8 cellular contexts compared by ENCODE assay signal in genomic region chrX:38560776-38561125, GRCh38. TPM values are rescaled to one million over a fixed set of nuclear protein-coding genes. Genes with fewer than 3 reads are reported as not detected.
A peak's percentile ranks its signal among the peaks of the same experiment; 100 is the strongest.
DNase-seq lines count a peak whose midpoint lies in the region; ATAC-seq lines count a peak whose summit lies in the region.

No MANE protein-coding gene starts in this region.

- peak overlapping the region in 3 of 4 donors; percentile 10 to 64 (median 59) for H3K4me3 Mint-ChIP-seq in CD4-positive, CD25-positive, alpha-beta regulatory T cell
- peak overlapping the region; percentile 68 to 89 (median 78) for H3K4me3 Mint-ChIP-seq in IgD-negative memory B cell

- peak overlapping the region; percentile 11 for H3K4me2 ChIP-seq in neuronal stem cell (ENCODE audit: insufficient read depth, low read length, poor library complexity, severe bottlenecking)

- no peak for ATAC-seq in CD4-positive, CD25-positive, alpha-beta regulatory T cell (ENCODE audit: low read depth in 2 of 2)
- ATAC-seq in GM19395 (IDR thresholded peaks at IDR 0.05; ENCODE audit: unreplicated experiment), result no peak
- ATAC-seq in GM18517 (IDR thresholded peaks at IDR 0.05; ENCODE audit: unreplicated experiment), result no peak

- peaks cover 0 to 4% (median 0%) of the 10 kb centered on the region in 4 donors for H3K4me1 Mint-ChIP-seq in CD4-positive, CD25-positive, alpha-beta regulatory T cell
- H3K4me1 Mint-ChIP-seq in IgD-negative memory B cell, result peaks cover 0 to 4% (median 2%) of the 10 kb centered on the region in 3 donors

- H4K91ac ChIP-seq in neuronal stem cell (ENCODE audit: low read depth, low read length, poor library complexity), result no peak overlapping the region

- H2BK5ac ChIP-seq in neuronal stem cell (ENCODE audit: low read length), result no peak overlapping the region

- no peak overlapping the region for H3K27ac Mint-ChIP-seq in CD4-positive, CD25-positive, alpha-beta regulatory T cell
- H3K27ac Mint-ChIP-seq in IgD-negative memory B cell, result no peak overlapping the region

- H3K23ac ChIP-seq in neuronal stem cell (ENCODE audit: low read depth, low read length, poor library complexity), result no peak overlapping the region

- peak overlapping the region; percentile 64 for H3K18ac ChIP-seq in neuronal stem cell (ENCODE audit: low read length)

- no peaks in the 10 kb centered on the region for H3K36me3 Mint-ChIP-seq in CD4-positive, CD25-positive, alpha-beta regulatory T cell
- H3K36me3 Mint-ChIP-seq in IgD-negative memory B cell, result no peaks in the 10 kb centered on the region

- no peak for DNase-seq in CD4-positive, CD25-positive, alpha-beta regulatory T cell
- DNase-seq in neuronal stem cell (ENCODE audit: low spot score) (no peak), mucosa of gallbladder (ENCODE audit: low spot score) (no peak), NK-92 (lab: John Stamatoyannopoulos, UW; ENCODE audit: unreplicated experiment) (no peak)

- H2AK5ac ChIP-seq in neuronal stem cell (ENCODE audit: low read depth, low read length), result no peak overlapping the region

- peaks cover 8% of the 10 kb centered on the region for H3K4me1 ChIP-seq in CD4-positive, CD25-positive, alpha-beta regulatory T cell (ENCODE audit: control insufficient read depth, insufficient read depth, low read length, poor library complexity, severe bottlenecking)
- H3K4me1 ChIP-seq in duodenal mucosa (ENCODE audit: control insufficient read depth in 1 of 2, insufficient read depth in 2 of 2, low read length in 2 of 2) (peaks cover 0 to 4% of the 10 kb centered on the region in 2 donors), neuronal stem cell (ENCODE audit: control insufficient read depth in 2 of 2, insufficient read depth in 1 of 2, low read depth in 1 of 2, low read length in 2 of 2) (peaks cover 2% of the 10 kb centered on the region in 2 donors)

- no peaks in the 10 kb centered on the region for H3K36me3 ChIP-seq in CD4-positive, CD25-positive, alpha-beta regulatory T cell (ENCODE audit: control insufficient read depth, insufficient read depth, low read length)
- no peaks in the 10 kb centered on the region for H3K36me3 ChIP-seq in duodenal mucosa (ENCODE audit: control insufficient read depth in 1 of 2, insufficient read depth in 2 of 2, low read length in 2 of 2)
- H3K36me3 ChIP-seq in neuronal stem cell (replicated peaks in 1 of 2; ENCODE audit: control insufficient read depth in 2 of 2, insufficient read depth in 2 of 2, low read length in 2 of 2), result no peaks in the 10 kb centered on the region

- no peaks in the 10 kb centered on the region for H3K9me3 ChIP-seq in CD4-positive, CD25-positive, alpha-beta regulatory T cell (ENCODE audit: control insufficient read depth in 2 of 2, low read length in 2 of 2)
- no peaks in the 10 kb centered on the region for H3K9me3 ChIP-seq in duodenal mucosa (ENCODE audit: control insufficient read depth in 1 of 2, low read length in 2 of 2)
- H3K9me3 ChIP-seq in neuronal stem cell (replicated peaks in 1 of 2; ENCODE audit: control insufficient read depth in 2 of 2, insufficient read depth in 1 of 2, low read depth in 1 of 2, low read length in 2 of 2), result no peaks in the 10 kb centered on the region

- peak overlapping the region; percentile 89 for H2AFZ ChIP-seq in neuronal stem cell (ENCODE audit: low read length)

- H3K27me3 Mint-ChIP-seq in CD4-positive, CD25-positive, alpha-beta regulatory T cell, result peaks cover 15% of the 10 kb centered on the region
- peaks cover 7% of the 10 kb centered on the region for H3K27me3 Mint-ChIP-seq in IgD-negative memory B cell

- H3K27me3 ChIP-seq in CD4-positive, CD25-positive, alpha-beta regulatory T cell (ENCODE audit: control insufficient read depth, insufficient read depth, low read length), result peaks cover 6% of the 10 kb centered on the region
- H3K27me3 ChIP-seq in duodenal mucosa (ENCODE audit: control insufficient read depth in 1 of 2, insufficient read depth in 2 of 2, low read length in 2 of 2), result no peaks in the 10 kb centered on the region
- peaks cover 0 to 9% (median 0%) of the 10 kb centered on the region in 3 experiments for H3K27me3 ChIP-seq in neuronal stem cell (ENCODE audit: control insufficient read depth in 3 of 3, insufficient read depth in 3 of 3, low read depth in 1 of 3, low read length in 3 of 3)

- peak overlapping the region; percentile 48 for H3K4me3 ChIP-seq in CD4-positive, CD25-positive, alpha-beta regulatory T cell (ENCODE audit: low read depth, low read length)
- H3K4me3 ChIP-seq in duodenal mucosa (ENCODE audit: low read depth in 1 of 2, low read length in 2 of 2) (peak overlapping the region; percentile 60 to 61), neuronal stem cell (ENCODE audit: low read length in 2 of 2) (peak overlapping the region in 1 of 2 donors; percentile 40)

- H3K9ac ChIP-seq in duodenal mucosa (ENCODE audit: low read depth in 1 of 2, low read length in 2 of 2) (peak overlapping the region in 1 of 2 donors; percentile 26), neuronal stem cell (ENCODE audit: low read depth, low read length, poor library complexity) (no peak overlapping the region)

- H3K27ac ChIP-seq in CD4-positive, CD25-positive, alpha-beta regulatory T cell (ENCODE audit: insufficient read depth, low read length, poor library complexity, severe bottlenecking), result no peak overlapping the region
- H3K27ac ChIP-seq in duodenal mucosa (ENCODE audit: low read depth, low read length), result no peak overlapping the region
- no peak overlapping the region for H3K27ac ChIP-seq in neuronal stem cell (replicated peaks; ENCODE audit: low read length)

- no CpG with 5 or more reads among the region's 9 CpGs for WGBS in neuronal stem cell (ENCODE audit: extremely low coverage in 2 of 2, insufficient read length in 2 of 2, insufficient replicate concordance in 1 of 2), 2 donors

- H3K4ac ChIP-seq in neuronal stem cell (ENCODE audit: low read length), result no peak overlapping the region

- H2BK120ac ChIP-seq in neuronal stem cell (ENCODE audit: low read depth, low read length), result no peak overlapping the region

- H2BK12ac ChIP-seq in neuronal stem cell (ENCODE audit: low read length), result no peak overlapping the region

- peaks cover 0 to 2% (median 0%) of the 10 kb centered on the region in 7 donors for H3K9me3 Mint-ChIP-seq in CD4-positive, CD25-positive, alpha-beta regulatory T cell
- no peaks in the 10 kb centered on the region for H3K9me3 Mint-ChIP-seq in IgD-negative memory B cell

- H4K8ac ChIP-seq in neuronal stem cell (ENCODE audit: low read depth, low read length), result peak overlapping the region; percentile 82

- no peak overlapping the region for H3K14ac ChIP-seq in neuronal stem cell (ENCODE audit: low read length)

- H2BK15ac ChIP-seq in neuronal stem cell (ENCODE audit: low read length), result no peak overlapping the region

- H3K79me1 ChIP-seq in neuronal stem cell (ENCODE audit: low read depth, low read length), result no peaks in the 10 kb centered on the region

RNA-seq across cellular contexts. Expression of gene TSPAN7, which starts 0.6 kb away (rescaled TPM):
- not detected for total RNA-seq in CD4-positive, CD25-positive, alpha-beta regulatory T cell
- under 1 TPM in 3 of 4 donors, not detected in 1; 0.16 to 0.72 (median 0.20) TPM for polyA plus RNA-seq in CD4-positive, CD25-positive, alpha-beta regulatory T cell
- polyA plus RNA-seq in IgD-negative memory B cell, result not detected
- 30.9 TPM for polyA plus RNA-seq in neuronal stem cell (2013, experiment 1 of 2)
- 30.5 TPM for polyA plus RNA-seq in neuronal stem cell (2013, experiment 2 of 2)
- total RNA-seq in mucosa of gallbladder, result 27.3 TPM

Comparison
In these comparisons a context has a peak if more than half of its experiments do, and no peak if none do; other contexts are left out.
1. RNA of gene TSPAN7, which starts 0.6 kb away (total RNA-seq): 27.3 TPM in mucosa of gallbladder (single experiment); not detected in CD4-positive, CD25-positive, alpha-beta regulatory T cell (single experiment); every median in the first group is over 10 times any median in the second.